ENCODE assay signal across 18 cellular contexts in genomic region chr7:155765458-155765857, GRCh38. TPM values are rescaled to one million over a fixed set of nuclear protein-coding genes. Genes with fewer than 3 reads are reported as not detected.
DNase-seq lines count a peak whose midpoint lies in the region; ATAC-seq and TF ChIP-seq lines count a peak whose summit lies in the region.
"Had no signal": no experiment of that assay in that cellular context is flagged by ENCODE, and none has a peak within 500 bp of the region (broad histone marks: within the 10 kb centered on the region; RNA-seq: fewer than 3 reads in every experiment).

No MANE protein-coding gene starts in this region.

- H3K9me2 ChIP-seq in DOHH2 (replicated peaks; ENCODE audit: control insufficient read depth, low read length), result no peaks in the 10 kb centered on the region

- no peak overlapping the region for H2BK12ac ChIP-seq in mesenchymal stem cell (ENCODE audit: low read length in 2 of 2)

- DNase-seq in activated naive CD4-positive, alpha-beta T cell treated with anti-CD3 and anti-CD28 coated beads for 36 hours, result no peak
- no peak for DNase-seq in activated naive CD4-positive, alpha-beta T cell (lab: John Stamatoyannopoulos, UW)
- DNase-seq in activated CD8-positive, alpha-beta T cell treated with anti-CD3 and anti-CD28 coated beads for 36 hours, result no peak
- DNase-seq in mesenchymal stem cell, result no peak
- no peak for DNase-seq in GM19240 (ENCODE audit: insufficient read length, low spot score)
- DNase-seq in naive thymus-derived CD4-positive, alpha-beta T cell, result no peak
- DNase-seq: ACHN; CD8-positive, alpha-beta memory T cell; HFFc6; Karpas-422; NCI-H1930; NCI-H2171; NCI-H82 had no signal

- H2AFZ ChIP-seq in mesenchymal stem cell (ENCODE audit: low read depth, low read length), result no peak overlapping the region

- H3K23ac ChIP-seq in mesenchymal stem cell (ENCODE audit: low read length in 2 of 2), result no peak overlapping the region

- H3K4me1 ChIP-seq in DOHH2 (ENCODE audit: control insufficient read depth, low read length) (peaks cover 66% of the 10 kb centered on the region), mesenchymal stem cell (ENCODE audit: control insufficient read depth, insufficient read depth, low read depth, low read length) (peaks cover 38% of the 10 kb centered on the region)
- H3K4me1 ChIP-seq in naive thymus-derived CD4-positive, alpha-beta T cell (ENCODE audit: control insufficient read depth in 2 of 2, insufficient read depth in 2 of 2, low read length in 2 of 2), result peaks cover 24 to 31% of the 10 kb centered on the region in 2 donors

- no peak overlapping the region for H3K14ac ChIP-seq in mesenchymal stem cell (ENCODE audit: low read length in 2 of 2)

- no peaks in the 10 kb centered on the region for H3K27me3 Mint-ChIP-seq in activated naive CD4-positive, alpha-beta T cell treated with anti-CD3 and anti-CD28 coated beads for 36 hours (ENCODE audit: low read depth)
- no peaks in the 10 kb centered on the region for H3K27me3 Mint-ChIP-seq in activated CD8-positive, alpha-beta T cell treated with anti-CD3 and anti-CD28 coated beads for 36 hours
- H3K27me3 Mint-ChIP-seq in naive thymus-derived CD4-positive, alpha-beta T cell, result no peaks in the 10 kb centered on the region

- peaks cover 21% of the 10 kb centered on the region for H3K79me1 ChIP-seq in mesenchymal stem cell (replicated peaks; ENCODE audit: low read length, poor library complexity, severe bottlenecking)

- H4K8ac ChIP-seq in mesenchymal stem cell (ENCODE audit: low read length), result no peak overlapping the region

- peak overlapping the region; percentile 89 for H3K27ac ChIP-seq in DOHH2 (ENCODE audit: low read depth, low read length)
- H3K27ac ChIP-seq in mesenchymal stem cell (ENCODE audit: low read length, poor library complexity, severe bottlenecking), result peak overlapping the region; percentile 67
- no peak overlapping the region for H3K27ac ChIP-seq in naive thymus-derived CD4-positive, alpha-beta T cell (ENCODE audit: low read depth, low read length)

- POLR2A ChIA-PET in activated CD8-positive, alpha-beta T cell treated with anti-CD3 and anti-CD28 coated beads for 36 hours (lab: Charles Lee), result no interaction called here
- POLR2A ChIA-PET in naive thymus-derived CD4-positive, alpha-beta T cell (lab: Charles Lee), result no interaction called here

- WGBS in mesenchymal stem cell, result 63% methylated on average over 8 of the region's 8 CpGs

- H3K4me1 Mint-ChIP-seq in activated naive CD4-positive, alpha-beta T cell treated with anti-CD3 and anti-CD28 coated beads for 36 hours (ENCODE audit: low read depth), result peaks cover 42% of the 10 kb centered on the region
- H3K4me1 Mint-ChIP-seq in activated CD8-positive, alpha-beta T cell treated with anti-CD3 and anti-CD28 coated beads for 36 hours (ENCODE audit: low read depth), result peaks cover 54% of the 10 kb centered on the region
- peaks cover 38 to 63% (median 52%) of the 10 kb centered on the region in 7 donors for H3K4me1 Mint-ChIP-seq in naive thymus-derived CD4-positive, alpha-beta T cell

- 0 out of 2 replicates have a peak overlapping the region, but pooled peaks have one; percentile 90 for H3K4me2 ChIP-seq in DOHH2 (ENCODE audit: low read length)
- no peak overlapping the region for H3K4me2 ChIP-seq in mesenchymal stem cell (ENCODE audit: low read length, poor library complexity, severe bottlenecking)

- no peak overlapping the region for H2BK5ac ChIP-seq in mesenchymal stem cell (ENCODE audit: low read depth, low read length, poor library complexity, severe bottlenecking)

- peaks cover 8% of the 10 kb centered on the region; the same call in 1 of the 2 replicates for H4K20me1 ChIP-seq in DOHH2 (ENCODE audit: control insufficient read depth, insufficient read depth, low read depth, low read length)

- H3K27ac Mint-ChIP-seq in activated naive CD4-positive, alpha-beta T cell treated with anti-CD3 and anti-CD28 coated beads for 36 hours, result peak overlapping the region; percentile 42
- H3K27ac Mint-ChIP-seq in activated CD8-positive, alpha-beta T cell treated with anti-CD3 and anti-CD28 coated beads for 36 hours, result peak overlapping the region; percentile 95
- peak overlapping the region in 4 of 9 donors; percentile 48 to 98 (median 76) for H3K27ac Mint-ChIP-seq in naive thymus-derived CD4-positive, alpha-beta T cell
- H3K27ac Mint-ChIP-seq: HFFc6 had no signal

- peaks cover 35% of the 10 kb centered on the region for H3K36me3 Mint-ChIP-seq in activated naive CD4-positive, alpha-beta T cell treated with anti-CD3 and anti-CD28 coated beads for 36 hours (ENCODE audit: low read depth)
- peaks cover 64% of the 10 kb centered on the region for H3K36me3 Mint-ChIP-seq in activated CD8-positive, alpha-beta T cell treated with anti-CD3 and anti-CD28 coated beads for 36 hours (ENCODE audit: low read depth)
- H3K36me3 Mint-ChIP-seq in naive thymus-derived CD4-positive, alpha-beta T cell, result peaks cover 12 to 37% (median 20%) of the 10 kb centered on the region in 5 donors

- peaks cover 10% of the 10 kb centered on the region for H3F3A ChIP-seq in DOHH2 (ENCODE audit: control insufficient read depth, insufficient read depth)

- H2BK120ac ChIP-seq in mesenchymal stem cell (ENCODE audit: low read depth, low read length), result no peak overlapping the region

- no peak overlapping the region for H3K4ac ChIP-seq in mesenchymal stem cell (ENCODE audit: low read depth in 1 of 2, low read length in 2 of 2)

- H3K79me2 ChIP-seq in DOHH2 (ENCODE audit: control insufficient read depth, low read length), result peaks cover 92% of the 10 kb centered on the region

- H3K18ac ChIP-seq in mesenchymal stem cell (ENCODE audit: low read depth in 1 of 2, low read length in 2 of 2), result no peak overlapping the region

- no peak for TF ChIP-seq CTCF in DOHH2 (IDR thresholded peaks at IDR 0.05; ENCODE audit: low read depth, low read length, poor library complexity, severe bottlenecking)
- TF ChIP-seq CTCF in activated CD8-positive, alpha-beta T cell treated with anti-CD3 and anti-CD28 coated beads for 36 hours (IDR thresholded peaks at IDR 0.05), result no peak

- H2AK5ac ChIP-seq in mesenchymal stem cell (ENCODE audit: low read length, severe bottlenecking), result peak overlapping the region; percentile 78

- intact Hi-C loops in activated naive CD4-positive, alpha-beta T cell treated with anti-CD3 and anti-CD28 coated beads for 36 hours (cut with micrococcal nuclease), result loop anchor here (2.0 kb wide), 2 partner anchors 19 to 837 kb away; no protein-coding TSS in a partner anchor
- intact Hi-C loops in activated CD8-positive, alpha-beta T cell treated with anti-CD3 and anti-CD28 coated beads for 36 hours (cut with micrococcal nuclease), result loop anchor here (2.0 to 10.0 kb wide), 2 partner anchors 27 to 121 kb away; partner anchors contain the start of gene RBM33
- intact Hi-C loops in naive thymus-derived CD4-positive, alpha-beta T cell (cut with micrococcal nuclease), result loop anchor here (2.0 to 5.0 kb wide), 3 partner anchors 78 to 469 kb away; partner anchors contain the start of gene INSIG1 (in 1 of the 2)

- H3K4me3 ChIP-seq in DOHH2 (ENCODE audit: low read length) (no peak overlapping the region), mesenchymal stem cell (ENCODE audit: insufficient read depth in 1 of 2, low read depth in 1 of 2, low read length in 2 of 2) (no peak overlapping the region)
- H3K4me3 ChIP-seq in naive thymus-derived CD4-positive, alpha-beta T cell (ENCODE audit: low read length), result no peak overlapping the region

- no peak overlapping the region for H2BK15ac ChIP-seq in mesenchymal stem cell (ENCODE audit: low read depth, poor library complexity, severe bottlenecking)

- H3K9me3 ChIP-seq in DOHH2 (ENCODE audit: control insufficient read depth, insufficient read depth, low read length) (no peaks in the 10 kb centered on the region), mesenchymal stem cell (ENCODE audit: control insufficient read depth, low read length) (no peaks in the 10 kb centered on the region)
- H3K9me3 ChIP-seq in naive thymus-derived CD4-positive, alpha-beta T cell (ENCODE audit: control insufficient read depth in 2 of 3, low read length in 3 of 3), result no peaks in the 10 kb centered on the region

- no peaks in the 10 kb centered on the region for H3K9me3 Mint-ChIP-seq in activated naive CD4-positive, alpha-beta T cell treated with anti-CD3 and anti-CD28 coated beads for 36 hours
- no peaks in the 10 kb centered on the region for H3K9me3 Mint-ChIP-seq in activated CD8-positive, alpha-beta T cell treated with anti-CD3 and anti-CD28 coated beads for 36 hours
- H3K9me3 Mint-ChIP-seq in naive thymus-derived CD4-positive, alpha-beta T cell, result no peaks in the 10 kb centered on the region
- H3K9me3 Mint-ChIP-seq: CD8-positive, alpha-beta memory T cell; HFFc6 had no signal

- no peak overlapping the region for H3K4me3 Mint-ChIP-seq in activated naive CD4-positive, alpha-beta T cell treated with anti-CD3 and anti-CD28 coated beads for 36 hours
- H3K4me3 Mint-ChIP-seq in activated CD8-positive, alpha-beta T cell treated with anti-CD3 and anti-CD28 coated beads for 36 hours, result no peak overlapping the region
- peak overlapping the region in 2 of 10 donors; percentile 56 to 81 for H3K4me3 Mint-ChIP-seq in naive thymus-derived CD4-positive, alpha-beta T cell
- H3K4me3 Mint-ChIP-seq: HFFc6 had no signal

- CTCF ChIA-PET in activated naive CD4-positive, alpha-beta T cell treated with anti-CD3 and anti-CD28 coated beads for 36 hours (lab: Charles Lee), result interaction anchor here (4.0 kb wide), 1 partner anchor 168 kb away, joined by 87 read pairs; no protein-coding TSS in a partner anchor
- CTCF ChIA-PET in activated CD8-positive, alpha-beta T cell treated with anti-CD3 and anti-CD28 coated beads for 36 hours (lab: Charles Lee), result interaction anchor here (0.7 to 9.0 kb wide), 4 partner anchors 33 to 386 kb away, joined by 3 to 158 read pairs (median 18); no protein-coding TSS in a partner anchor
- CTCF ChIA-PET in naive thymus-derived CD4-positive, alpha-beta T cell (lab: Charles Lee), result interaction anchor here (2.5 to 4.9 kb wide), 2 partner anchors 8 to 168 kb away, joined by 7 to 78 read pairs; no protein-coding TSS in a partner anchor

- H3K27me3 ChIP-seq in DOHH2 (ENCODE audit: control insufficient read depth, low read length), result no peaks in the 10 kb centered on the region
- H3K27me3 ChIP-seq in mesenchymal stem cell (ENCODE audit: control insufficient read depth in 1 of 2, insufficient read depth in 1 of 2, low read length in 2 of 2), result no peaks in the 10 kb centered on the region
- H3K27me3 ChIP-seq in naive thymus-derived CD4-positive, alpha-beta T cell (ENCODE audit: control insufficient read depth in 2 of 2, insufficient read depth in 2 of 2, low read length in 2 of 2), result no peaks in the 10 kb centered on the region

- no peak for ATAC-seq in activated CD8-positive, alpha-beta T cell treated with anti-CD3 and anti-CD28 coated beads for 36 hours
- no peak for ATAC-seq in HG03039 (IDR thresholded peaks at IDR 0.05; ENCODE audit: unreplicated experiment)
- ATAC-seq in naive thymus-derived CD4-positive, alpha-beta T cell, result no peak
- ATAC-seq: Panc1, Right ventricle myocardium inferior had no signal

- H3K9ac ChIP-seq in mesenchymal stem cell (ENCODE audit: low read length), result no peak overlapping the region

- H3K36me3 ChIP-seq in DOHH2 (ENCODE audit: control insufficient read depth, low read length) (peaks cover 95% of the 10 kb centered on the region), mesenchymal stem cell (ENCODE audit: control insufficient read depth in 1 of 2, insufficient read depth in 2 of 2, low read depth in 1 of 2, low read length in 2 of 2) (peaks cover 31 to 65% of the 10 kb centered on the region in 2 experiments)
- H3K36me3 ChIP-seq in naive thymus-derived CD4-positive, alpha-beta T cell (ENCODE audit: control insufficient read depth in 2 of 3, insufficient read depth in 3 of 3, low read length in 3 of 3), result peaks cover 14 to 52% (median 23%) of the 10 kb centered on the region in 3 experiments

- H4K91ac ChIP-seq in mesenchymal stem cell (ENCODE audit: low read length), result no peak overlapping the region

RNA-seq across cellular contexts. Expression of gene SHH, which starts 46.8 kb away (rescaled TPM):
- not detected for total RNA-seq in activated naive CD4-positive, alpha-beta T cell treated with anti-CD3 and anti-CD28 coated beads for 36 hours
- not detected for total RNA-seq in activated CD8-positive, alpha-beta T cell treated with anti-CD3 and anti-CD28 coated beads for 36 hours
- 0.01 TPM for polyA plus RNA-seq in mesenchymal stem cell (2013, experiment 1 of 2)
- not detected for polyA plus RNA-seq in mesenchymal stem cell (2013, experiment 2 of 2)
- not detected for total RNA-seq in naive thymus-derived CD4-positive, alpha-beta T cell
- not detected for polyA plus RNA-seq in naive thymus-derived CD4-positive, alpha-beta T cell
- total RNA-seq: CD8-positive, alpha-beta memory T cell; H1; HFFc6; Right ventricle myocardium inferior had no signal
- polyA plus RNA-seq: CD8-positive, alpha-beta memory T cell; H1 had no signal
